15 cellular contexts compared by ENCODE assay signal in the genomic region with DNA sequence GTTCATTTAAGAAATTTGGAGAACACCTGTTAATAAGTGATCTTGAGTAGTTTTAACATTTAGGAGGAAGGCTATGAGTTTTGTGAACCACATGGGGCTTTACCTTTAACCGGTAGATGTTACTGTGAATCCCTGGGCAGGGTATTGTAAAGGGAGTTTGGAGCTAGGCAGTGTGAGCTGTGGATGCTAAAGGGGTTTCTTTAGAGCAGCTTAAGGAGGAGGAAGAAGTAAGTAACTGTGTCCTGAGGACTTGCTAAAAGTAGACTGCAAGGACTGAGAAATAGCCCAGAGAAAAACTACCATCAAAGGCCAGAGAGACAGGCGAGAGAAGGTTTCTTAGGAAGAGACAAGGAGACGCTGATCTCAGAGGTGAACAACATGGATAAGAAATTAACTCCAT. TPM values are rescaled to one million over a fixed set of nuclear protein-coding genes. Genes with fewer than 3 reads are reported as not detected.
DNase-seq lines count a peak whose midpoint lies in the region; FAIRE-seq and TF ChIP-seq lines count a peak whose summit lies in the region.
"Had no signal": no experiment of that assay in that cellular context is flagged by ENCODE, and none has a peak within 500 bp of the region (broad histone marks: within the 10 kb centered on the region; RNA-seq: fewer than 3 reads in every experiment).

No MANE protein-coding gene starts in this region.

- no peak for TF ChIP-seq CTCF in Loucy (conservative IDR thresholded peaks at IDR 0.05; ENCODE audit: low read length)

- H3K4me3 ChIP-seq in Loucy (ENCODE audit: low read length, poor library complexity, severe bottlenecking) (peak overlapping the region; percentile 96), small intestine (ENCODE audit: low read depth in 1 of 2, low read length in 2 of 2) (peak overlapping the region in 1 of 2 donors; percentile 0), mesendoderm (ENCODE audit: low read length) (no peak overlapping the region)
- H3K4me3 ChIP-seq: testis had no signal

- no peak overlapping the region for H4K8ac ChIP-seq in mesendoderm (ENCODE audit: low read depth, low read length)

- H4K5ac ChIP-seq in mesendoderm (ENCODE audit: low read length) = no peak overlapping the region

- H4K20me1 ChIP-seq in Loucy (ENCODE audit: insufficient read depth, low read length, poor library complexity, severe bottlenecking) = peaks cover 86% of the 10 kb centered on the region

- H3K79me2 ChIP-seq in Loucy (ENCODE audit: insufficient read depth, low read length) (peaks cover 100% of the 10 kb centered on the region), mesendoderm (ENCODE audit: control insufficient read depth, insufficient read depth, low read length) (no peaks in the 10 kb centered on the region)

- H3K9ac ChIP-seq in Loucy (ENCODE audit: low read depth, low read length, poor library complexity, severe bottlenecking) (peak overlapping the region; percentile 96), mesendoderm (ENCODE audit: low read length) (no peak overlapping the region)

- DNase-seq in activated CD4-positive, alpha-beta T cell treated with anti-CD3 and anti-CD28 coated beads, Interleukin-2, amount 10 ng/mL, durations not matched to agents 24 days and 14 days = peak; percentile 77
- DNase-seq in activated CD4-positive, alpha-beta T cell treated with anti-CD3 and anti-CD28 coated beads for 48 hours = no peak
- DNase-seq in activated T-helper 2 cell treated with anti-CD3 and anti-CD28 coated beads, Interferon-gamma antibody, Interleukin-2, Interleukin-4, amounts not matched to agents 10 μg/mL and 5 μg/mL and 100 μg/mL, durations not matched to agents 14 hours and 24 hours and 36 hours (ENCODE audit: low spot score) = no peak
- DNase-seq in small intestine (no peak), LoVo (ENCODE audit: low spot score) (no peak), mesendoderm (no peak), NCI-H526 treated with DMSO at 0.1 percent for 48 hours (lab: John Stamatoyannopoulos, UW) (no peak)
- DNase-seq: 8988T; activated CD4-positive, alpha-beta T cell treated with anti-CD3 and anti-CD28 coated beads for 4 hours; head of caudate nucleus; NCI-H1092 treated with DMSO at 0.1 percent for 48 hours; NCI-H446 treated with DMSO at 0.1 percent for 48 hours; testis had no signal

- H3K36me3 ChIP-seq in Loucy (ENCODE audit: insufficient read depth, low read length) (peaks cover 45% of the 10 kb centered on the region), small intestine (ENCODE audit: control insufficient read depth in 2 of 2, insufficient read depth in 2 of 2, low read length in 2 of 2) (no peaks in the 10 kb centered on the region), mesendoderm (ENCODE audit: control insufficient read depth, insufficient read depth, low read length) (no peaks in the 10 kb centered on the region)

- H3K4me2 ChIP-seq in Loucy (ENCODE audit: low read depth, low read length, poor library complexity, severe bottlenecking) (peak overlapping the region; percentile 96), mesendoderm (ENCODE audit: low read length) (no peak overlapping the region)

- no peaks in the 10 kb centered on the region for H3K9me3 ChIP-seq in Loucy (ENCODE audit: insufficient read depth, low read depth, low read length)
- no peaks in the 10 kb centered on the region for H3K9me3 ChIP-seq in small intestine (ENCODE audit: control insufficient read depth, low read depth)
- H3K9me3 ChIP-seq: testis had no signal

- intact Hi-C loops in activated CD4-positive, alpha-beta T cell treated with anti-CD3 and anti-CD28 coated beads, Interleukin-2, amount 10 ng/mL, durations not matched to agents 24 days and 14 days (cut with micrococcal nuclease) = loop anchor here (5.0 to 10.0 kb wide), 3 partner anchors 470 to 520 kb away; a partner anchor contains a TSS
- intact Hi-C loops in activated T-helper 2 cell treated with anti-CD3 and anti-CD28 coated beads, Interferon-gamma antibody, Interleukin-2, Interleukin-4, amounts not matched to agents 10 μg/mL and 5 μg/mL and 100 μg/mL, durations not matched to agents 14 hours and 24 hours and 36 hours (cut with micrococcal nuclease) = loop anchor here (5.0 to 10.0 kb wide), 4 partner anchors 482 to 745 kb away; a partner anchor contains a TSS

- no peak overlapping the region for H3K4ac ChIP-seq in mesendoderm (ENCODE audit: low read depth, low read length)

- H3K27me3 Mint-ChIP-seq in activated CD4-positive, alpha-beta T cell treated with anti-CD3 and anti-CD28 coated beads, Interleukin-2, amount 10 ng/mL, durations not matched to agents 24 days and 14 days = no peaks in the 10 kb centered on the region
- no peaks in the 10 kb centered on the region for H3K27me3 Mint-ChIP-seq in activated T-helper 2 cell treated with anti-CD3 and anti-CD28 coated beads, Interferon-gamma antibody, Interleukin-2, Interleukin-4, amounts not matched to agents 10 μg/mL and 5 μg/mL and 100 μg/mL, durations not matched to agents 14 hours and 24 hours and 36 hours (ENCODE audit: low read depth)

- H3K9me2 ChIP-seq in Loucy (replicated peaks; ENCODE audit: low read depth, low read length) = no peaks in the 10 kb centered on the region

- peaks cover 73% of the 10 kb centered on the region for H3K36me3 Mint-ChIP-seq in activated CD4-positive, alpha-beta T cell treated with anti-CD3 and anti-CD28 coated beads, Interleukin-2, amount 10 ng/mL, durations not matched to agents 24 days and 14 days (ENCODE audit: low read depth)
- peaks cover 92% of the 10 kb centered on the region for H3K36me3 Mint-ChIP-seq in activated T-helper 2 cell treated with anti-CD3 and anti-CD28 coated beads, Interferon-gamma antibody, Interleukin-2, Interleukin-4, amounts not matched to agents 10 μg/mL and 5 μg/mL and 100 μg/mL, durations not matched to agents 14 hours and 24 hours and 36 hours (ENCODE audit: low read depth)

- H3K27ac Mint-ChIP-seq in activated CD4-positive, alpha-beta T cell treated with anti-CD3 and anti-CD28 coated beads, Interleukin-2, amount 10 ng/mL, durations not matched to agents 24 days and 14 days = peak overlapping the region; percentile 94
- H3K27ac Mint-ChIP-seq in activated T-helper 2 cell treated with anti-CD3 and anti-CD28 coated beads, Interferon-gamma antibody, Interleukin-2, Interleukin-4, amounts not matched to agents 10 μg/mL and 5 μg/mL and 100 μg/mL, durations not matched to agents 14 hours and 24 hours and 36 hours = peak overlapping the region; percentile 94

- no peak overlapping the region for H3K23ac ChIP-seq in mesendoderm (ENCODE audit: low read length)

- no peaks in the 10 kb centered on the region for H3K9me3 Mint-ChIP-seq in activated CD4-positive, alpha-beta T cell treated with anti-CD3 and anti-CD28 coated beads, Interleukin-2, amount 10 ng/mL, durations not matched to agents 24 days and 14 days
- H3K9me3 Mint-ChIP-seq in activated T-helper 2 cell treated with anti-CD3 and anti-CD28 coated beads, Interferon-gamma antibody, Interleukin-2, Interleukin-4, amounts not matched to agents 10 μg/mL and 5 μg/mL and 100 μg/mL, durations not matched to agents 14 hours and 24 hours and 36 hours = no peaks in the 10 kb centered on the region

- H2AK5ac ChIP-seq in mesendoderm (ENCODE audit: low read length) = no peak overlapping the region

- 63 to 81% (median 74%) methylated on average over 3 of the region's 3 CpGs for whole genome bisulfite sequencing in small intestine, 3 donors
- no CpG with 5 or more reads among the region's 3 CpGs for whole genome bisulfite sequencing in mesendoderm (ENCODE audit: extremely low coverage, insufficient coverage, low lambda C conversion rate)

- no peak overlapping the region for H3K18ac ChIP-seq in mesendoderm (ENCODE audit: low read length)

- H3K4me1 ChIP-seq in Loucy (ENCODE audit: insufficient read depth, low read length, poor library complexity, severe bottlenecking) (peaks cover 37% of the 10 kb centered on the region), small intestine (ENCODE audit: control insufficient read depth in 2 of 2, insufficient read depth in 1 of 2, low read depth in 1 of 2, low read length in 1 of 2) (peaks cover 0 to 4% of the 10 kb centered on the region in 2 donors), mesendoderm (ENCODE audit: control insufficient read depth, low read depth, low read length) (peaks cover 4% of the 10 kb centered on the region)
- H3K4me1 ChIP-seq: testis had no signal

- H3K56ac ChIP-seq in mesendoderm (ENCODE audit: low read length) = no peak overlapping the region

- no peak overlapping the region for H2BK15ac ChIP-seq in mesendoderm (replicated peaks; ENCODE audit: low read depth)

- no peak for FAIRE-seq in small intestine (lab: Jason Lieb, UNC)

- H3K27ac ChIP-seq in small intestine (ENCODE audit: low read depth in 1 of 2, low read length in 1 of 2) (peak overlapping the region; percentile 63 to 72), mesendoderm (ENCODE audit: low read depth, low read length) (no peak overlapping the region)
- H3K27ac ChIP-seq: testis had no signal

- no peak overlapping the region for H2AFZ ChIP-seq in Loucy (ENCODE audit: low read length)

- H2BK5ac ChIP-seq in mesendoderm (ENCODE audit: low read length) = no peak overlapping the region

- no peaks in the 10 kb centered on the region for H3K79me1 ChIP-seq in mesendoderm (ENCODE audit: low read length)

- H2BK120ac ChIP-seq in mesendoderm (ENCODE audit: low read depth, low read length) = no peak overlapping the region

- H3K4me3 Mint-ChIP-seq in activated CD4-positive, alpha-beta T cell treated with anti-CD3 and anti-CD28 coated beads, Interleukin-2, amount 10 ng/mL, durations not matched to agents 24 days and 14 days = peak overlapping the region; percentile 93
- peak overlapping the region; percentile 90 for H3K4me3 Mint-ChIP-seq in activated T-helper 2 cell treated with anti-CD3 and anti-CD28 coated beads, Interferon-gamma antibody, Interleukin-2, Interleukin-4, amounts not matched to agents 10 μg/mL and 5 μg/mL and 100 μg/mL, durations not matched to agents 14 hours and 24 hours and 36 hours (ENCODE audit: low read depth)

- peaks cover 51% of the 10 kb centered on the region for H3K4me1 Mint-ChIP-seq in activated CD4-positive, alpha-beta T cell treated with anti-CD3 and anti-CD28 coated beads, Interleukin-2, amount 10 ng/mL, durations not matched to agents 24 days and 14 days
- peaks cover 58% of the 10 kb centered on the region for H3K4me1 Mint-ChIP-seq in activated T-helper 2 cell treated with anti-CD3 and anti-CD28 coated beads, Interferon-gamma antibody, Interleukin-2, Interleukin-4, amounts not matched to agents 10 μg/mL and 5 μg/mL and 100 μg/mL, durations not matched to agents 14 hours and 24 hours and 36 hours (ENCODE audit: low read depth)

- H3K27me3 ChIP-seq in Loucy (ENCODE audit: insufficient read depth, low read length, poor library complexity, severe bottlenecking) (peaks cover 7% of the 10 kb centered on the region), small intestine (ENCODE audit: control insufficient read depth in 2 of 2, insufficient read depth in 2 of 2, low read length in 2 of 2) (no peaks in the 10 kb centered on the region), mesendoderm (ENCODE audit: insufficient read depth, low read length, poor library complexity) (no peaks in the 10 kb centered on the region)
- H3K27me3 ChIP-seq: testis had no signal

- H3F3A ChIP-seq in Loucy (ENCODE audit: low read depth) = peaks cover 28% of the 10 kb centered on the region

RNA-seq across cellular contexts. Expression of a gene that starts 5.6 kb away (rescaled TPM):
- 98.1 and 107 TPM in 2 replicates for total RNA-seq in activated CD4-positive, alpha-beta T cell treated with anti-CD3 and anti-CD28 coated beads, Interleukin-2, amount 10 ng/mL, durations not matched to agents 24 days and 14 days
- total RNA-seq in activated T-helper 2 cell treated with anti-CD3 and anti-CD28 coated beads, Interferon-gamma antibody, Interleukin-2, Interleukin-4, amounts not matched to agents 10 μg/mL and 5 μg/mL and 100 μg/mL, durations not matched to agents 14 hours and 24 hours and 36 hours = 108 and 120 TPM in 2 replicates
- 10 to 100 TPM in 1 of 3 donors, 1 to 10 TPM in 2; 3.6 to 11.6 (median 3.8) TPM for polyA plus RNA-seq in small intestine
- 1.1 TPM for polyA plus RNA-seq in mesendoderm (2013, experiment 1 of 2)
- 0.90 TPM for polyA plus RNA-seq in mesendoderm (2013, experiment 2 of 2)
- total RNA-seq: HT1080 had no signal
